In genomic region chr11:8283510-8284272, GRCh38 we compare ENCODE assay signal across 12 cellular contexts. TPM values are rescaled to one million over a fixed set of nuclear protein-coding genes. Genes with fewer than 3 reads are reported as not detected.
DNase-seq lines count a peak whose midpoint lies in the region; ATAC-seq and TF ChIP-seq lines count a peak whose summit lies in the region.
"Had no signal": no experiment of that assay in that cellular context is flagged by ENCODE, and none has a peak within 500 bp of the region (broad histone marks: within the 10 kb centered on the region; RNA-seq: fewer than 3 reads in every experiment).

No MANE protein-coding gene starts in this region.

- H3K36me3 ChIP-seq in BE2C (no peaks in the 10 kb centered on the region), lower lobe of right lung (no peaks in the 10 kb centered on the region), MM.1S (replicated peaks; ENCODE audit: insufficient read depth, low read length) (no peaks in the 10 kb centered on the region)

- intact Hi-C loops in lower lobe of right lung (cut with DNase I): no loop called here

- H3K4me3 ChIP-seq in BE2C (ENCODE audit: low read depth, low read length) (peak overlapping the region; percentile 38), lower lobe of right lung (peak overlapping the region; percentile 41), MM.1S (ENCODE audit: low read length) (no peak overlapping the region)

- H4K20me1 ChIP-seq in MM.1S (ENCODE audit: insufficient read depth, low read length): no peaks in the 10 kb centered on the region

- no peak for TF ChIP-seq CTCF in BE2C (IDR thresholded peaks at IDR 0.05; ENCODE audit: low read depth, low read length)
- TF ChIP-seq CTCF in lower lobe of right lung (IDR thresholded peaks at IDR 0.05): no peak
- no peak for TF ChIP-seq CTCF in MM.1S (IDR thresholded peaks at IDR 0.05; ENCODE audit: low read length)

- no peaks in the 10 kb centered on the region for H3F3A ChIP-seq in MM.1S (ENCODE audit: insufficient read depth, low read length)

- H3K27me3 ChIP-seq in BE2C: no peaks in the 10 kb centered on the region
- peaks cover 2% of the 10 kb centered on the region for H3K27me3 ChIP-seq in lower lobe of right lung (ENCODE audit: low read depth)
- no peaks in the 10 kb centered on the region for H3K27me3 ChIP-seq in MM.1S (replicated peaks; ENCODE audit: insufficient read depth, low read length)

- H3K4me1 ChIP-seq in BE2C (peaks cover 10% of the 10 kb centered on the region), lower lobe of right lung (peaks cover 12% of the 10 kb centered on the region), MM.1S (ENCODE audit: low read length) (no peaks in the 10 kb centered on the region)

- peak; percentile 82 for DNase-seq in BE2C
- peak; percentile 92 for DNase-seq in NCI-H1105 treated with DMSO at 0.1 percent for 48 hours (lab: John Stamatoyannopoulos, UW)
- peak; percentile 43 for DNase-seq in astrocyte of the hippocampus (ENCODE audit: low read depth, low spot score)
- DNase-seq in lower lobe of right lung: peak; percentile 36
- DNase-seq in inferior parietal cortex (ENCODE audit: extremely low spot score): no peak
- no peak for DNase-seq in AG08395 (ENCODE audit: low spot score)
- no peak for DNase-seq in MM.1S
- DNase-seq: CD4-positive, CD25-positive, alpha-beta regulatory T cell had no signal

- H3K4me2 ChIP-seq in MM.1S (ENCODE audit: low read depth, low read length): no peak overlapping the region

- H3K9me2 ChIP-seq in MM.1S (replicated peaks; ENCODE audit: insufficient read depth, low read length): no peaks in the 10 kb centered on the region

- H3K27ac ChIP-seq in lower lobe of right lung (no peak overlapping the region), MM.1S (ENCODE audit: low read length) (no peak overlapping the region)
- H3K27ac ChIP-seq: epithelial cell of prostate had no signal

- no peak overlapping the region for H3K9ac ChIP-seq in MM.1S (ENCODE audit: low read length)

- no peak overlapping the region for H2AFZ ChIP-seq in MM.1S (ENCODE audit: low read length)

- no peaks in the 10 kb centered on the region for H3K79me2 ChIP-seq in MM.1S (ENCODE audit: low read length)

- H3K9me3 ChIP-seq in BE2C (no peaks in the 10 kb centered on the region), lower lobe of right lung (no peaks in the 10 kb centered on the region), MM.1S (replicated peaks; ENCODE audit: insufficient read depth, low read length) (no peaks in the 10 kb centered on the region)

- peak; percentile 51 to 63 for ATAC-seq in lower lobe of right lung
- no peak for ATAC-seq in GM18867 (IDR thresholded peaks at IDR 0.05; ENCODE audit: unreplicated experiment)
- ATAC-seq: naive thymus-derived CD8-positive, alpha-beta T cell had no signal

RNA-seq across cellular contexts. Expression of gene LMO1, which starts 20.0 kb away (rescaled TPM):
- 4.4 TPM for polyA plus RNA-seq in BE2C (2012; ENCODE audit: insufficient read depth, insufficient read length, low read depth)
- total RNA-seq in lower lobe of right lung: not detected
- total RNA-seq: CD4-positive, CD25-positive, alpha-beta regulatory T cell; naive thymus-derived CD8-positive, alpha-beta T cell; OCI-LY7 had no signal
- polyA plus RNA-seq: naive thymus-derived CD8-positive, alpha-beta T cell had no signal

Comparison
In these comparisons a context has a peak if more than half of its experiments do, and no peak if none do; other contexts are left out.
1. DNase-seq: peak in BE2C (single experiment), NCI-H1105 treated with DMSO at 0.1 percent for 48 hours (single experiment), astrocyte of the hippocampus (single experiment) and lower lobe of right lung (single experiment); none in inferior parietal cortex (single experiment), AG08395 (single experiment) and MM.1S (single experiment).